1 cellular context compared by ENCODE assay signal in the genomic region with DNA sequence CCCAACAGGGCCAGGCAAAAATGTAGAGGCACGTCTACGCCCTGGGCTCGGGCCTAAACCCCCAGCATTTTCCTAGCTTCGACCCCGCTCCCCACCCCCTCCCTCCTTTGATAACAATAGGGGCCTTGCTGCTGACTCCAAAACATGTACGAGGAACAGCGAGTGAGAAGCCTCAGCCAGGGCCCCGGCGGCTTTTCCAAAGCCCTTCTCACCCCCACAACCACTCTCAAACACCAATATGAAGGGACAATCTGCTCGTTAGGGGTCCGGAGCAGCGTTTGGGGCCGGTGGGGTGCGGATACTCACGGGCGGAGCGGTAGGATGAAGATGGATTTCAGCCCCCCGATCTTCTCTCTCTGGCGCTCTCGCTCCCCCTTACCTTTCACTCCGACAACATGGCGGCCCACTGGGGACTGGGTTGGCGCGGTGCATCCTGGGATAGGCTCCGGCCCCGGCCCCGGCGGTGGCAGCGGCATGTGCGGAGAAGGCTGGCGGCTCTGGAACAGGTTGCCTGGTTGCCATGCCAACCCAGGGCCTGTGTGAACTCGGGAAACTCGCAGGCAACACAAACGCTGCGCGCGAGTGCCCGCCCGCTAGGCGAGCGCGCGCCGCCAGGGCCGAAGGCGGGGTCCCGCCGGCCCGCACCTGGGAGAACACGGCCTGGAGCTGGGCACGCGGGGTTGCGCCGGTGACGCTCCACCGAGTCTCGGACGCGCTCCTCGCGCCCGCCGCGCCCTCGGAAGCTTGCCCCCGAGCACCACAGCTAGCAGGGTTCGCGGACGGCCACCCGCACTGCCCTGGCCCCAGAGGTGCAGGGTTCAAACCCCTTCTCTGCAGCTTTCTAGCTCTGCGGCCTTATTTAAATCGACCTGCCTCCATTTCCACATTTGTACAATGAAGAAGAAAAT.
TF ChIP-seq lines count a peak whose summit lies in the region.

A gene with protein sequence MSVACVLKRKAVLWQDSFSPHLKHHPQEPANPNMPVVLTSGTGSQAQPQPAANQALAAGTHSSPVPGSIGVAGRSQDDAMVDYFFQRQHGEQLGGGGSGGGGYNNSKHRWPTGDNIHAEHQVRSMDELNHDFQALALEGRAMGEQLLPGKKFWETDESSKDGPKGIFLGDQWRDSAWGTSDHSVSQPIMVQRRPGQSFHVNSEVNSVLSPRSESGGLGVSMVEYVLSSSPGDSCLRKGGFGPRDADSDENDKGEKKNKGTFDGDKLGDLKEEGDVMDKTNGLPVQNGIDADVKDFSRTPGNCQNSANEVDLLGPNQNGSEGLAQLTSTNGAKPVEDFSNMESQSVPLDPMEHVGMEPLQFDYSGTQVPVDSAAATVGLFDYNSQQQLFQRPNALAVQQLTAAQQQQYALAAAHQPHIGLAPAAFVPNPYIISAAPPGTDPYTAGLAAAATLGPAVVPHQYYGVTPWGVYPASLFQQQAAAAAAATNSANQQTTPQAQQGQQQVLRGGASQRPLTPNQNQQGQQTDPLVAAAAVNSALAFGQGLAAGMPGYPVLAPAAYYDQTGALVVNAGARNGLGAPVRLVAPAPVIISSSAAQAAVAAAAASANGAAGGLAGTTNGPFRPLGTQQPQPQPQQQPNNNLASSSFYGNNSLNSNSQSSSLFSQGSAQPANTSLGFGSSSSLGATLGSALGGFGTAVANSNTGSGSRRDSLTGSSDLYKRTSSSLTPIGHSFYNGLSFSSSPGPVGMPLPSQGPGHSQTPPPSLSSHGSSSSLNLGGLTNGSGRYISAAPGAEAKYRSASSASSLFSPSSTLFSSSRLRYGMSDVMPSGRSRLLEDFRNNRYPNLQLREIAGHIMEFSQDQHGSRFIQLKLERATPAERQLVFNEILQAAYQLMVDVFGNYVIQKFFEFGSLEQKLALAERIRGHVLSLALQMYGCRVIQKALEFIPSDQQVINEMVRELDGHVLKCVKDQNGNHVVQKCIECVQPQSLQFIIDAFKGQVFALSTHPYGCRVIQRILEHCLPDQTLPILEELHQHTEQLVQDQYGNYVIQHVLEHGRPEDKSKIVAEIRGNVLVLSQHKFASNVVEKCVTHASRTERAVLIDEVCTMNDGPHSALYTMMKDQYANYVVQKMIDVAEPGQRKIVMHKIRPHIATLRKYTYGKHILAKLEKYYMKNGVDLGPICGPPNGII (minus strand): TSS at position 408 of the 908 bp plus-strand sequence. CDS start 6,151 bp downstream, outside the sequence.

TF ChIP-seq in HepG2, 621 proteins besides CTCF, POLR2A, EP300 and RAD21 (continued from another document and continues in another):
- TF ChIP-seq MED13 (CRISPR knock-in tag; IDR thresholded peaks at IDR 0.05) (no peak), ZFP36L2 (CRISPR knock-in tag; IDR thresholded peaks at IDR 0.05) (no peak), ZIK1 (CRISPR knock-in tag; IDR thresholded peaks at IDR 0.05; ENCODE audit: borderline replicate concordance, low read depth) (peak; percentile 35; the same call in 1 of the 2 replicates), AHR (CRISPR knock-in tag; IDR thresholded peaks at IDR 0.05) (no peak), ZBTB20 (CRISPR knock-in tag; IDR thresholded peaks at IDR 0.05; ENCODE audit: borderline replicate concordance, low read depth) (peak; percentile 62; the same call in 1 of the 2 replicates), ETV5 (CRISPR knock-in tag; IDR thresholded peaks at IDR 0.05; ENCODE audit: borderline replicate concordance) (peak; percentile 21; the same call in 1 of the 2 replicates), MAZ (IDR thresholded peaks at IDR 0.05; ENCODE audit: borderline replicate concordance, low read depth, low read length) (no peak; the same call in 1 of the 2 replicates), MAZ (CRISPR knock-in tag; IDR thresholded peaks at IDR 0.05; ENCODE audit: low read depth) (peak; percentile 63), ZNF501 (CRISPR knock-in tag; IDR thresholded peaks at IDR 0.05) (peak; percentile 81), XBP1 (CRISPR knock-in tag; IDR thresholded peaks at IDR 0.05) (no peak), FOXK1 (CRISPR knock-in tag; IDR thresholded peaks at IDR 0.05; ENCODE audit: borderline replicate concordance, low read depth) (peak; percentile 68; the same call in 1 of the 2 replicates), ZSCAN30 (CRISPR knock-in tag; IDR thresholded peaks at IDR 0.05) (no peak), ZNF224 (CRISPR knock-in tag; IDR thresholded peaks at IDR 0.05) (peak; percentile 89; the same call in 1 of the 2 replicates), TCF7L2 (IDR thresholded peaks at IDR 0.05; ENCODE audit: low read depth, low read length) (no peak), ZNF589 (CRISPR knock-in tag; conservative IDR thresholded peaks at IDR 0.05) (no peak), SRSF4 (IDR thresholded peaks at IDR 0.05; ENCODE audit: low read depth, low read length, poor library complexity, severe bottlenecking) (no peak), MTF1 (CRISPR knock-in tag; IDR thresholded peaks at IDR 0.05) (no peak), HNRNPLL (IDR thresholded peaks at IDR 0.05; ENCODE audit: low read depth, low read length, poor library complexity, severe bottlenecking) (peak; percentile 99), RARA (CRISPR knock-in tag; IDR thresholded peaks at IDR 0.05) (peak; percentile 47; the same call in 1 of the 2 replicates), ZC3H13 (CRISPR knock-in tag; IDR thresholded peaks at IDR 0.05) (no peak; the same call in none of the 2 replicates), PRMT3 (CRISPR knock-in tag; IDR thresholded peaks at IDR 0.05; ENCODE audit: borderline replicate concordance, low read depth) (no peak), HMGA1 (CRISPR knock-in tag; conservative IDR thresholded peaks at IDR 0.05) (no peak), NFKBIZ (CRISPR knock-in tag; IDR thresholded peaks at IDR 0.05) (no peak), DPF2 (CRISPR knock-in tag; IDR thresholded peaks at IDR 0.05; ENCODE audit: borderline replicate concordance, low read depth) (no peak), SALL1 (CRISPR knock-in tag; IDR thresholded peaks at IDR 0.05) (peak; percentile 89), CEBPG (CRISPR knock-in tag; IDR thresholded peaks at IDR 0.05) (no peak)
- TF ChIP-seq, protein P1, sequence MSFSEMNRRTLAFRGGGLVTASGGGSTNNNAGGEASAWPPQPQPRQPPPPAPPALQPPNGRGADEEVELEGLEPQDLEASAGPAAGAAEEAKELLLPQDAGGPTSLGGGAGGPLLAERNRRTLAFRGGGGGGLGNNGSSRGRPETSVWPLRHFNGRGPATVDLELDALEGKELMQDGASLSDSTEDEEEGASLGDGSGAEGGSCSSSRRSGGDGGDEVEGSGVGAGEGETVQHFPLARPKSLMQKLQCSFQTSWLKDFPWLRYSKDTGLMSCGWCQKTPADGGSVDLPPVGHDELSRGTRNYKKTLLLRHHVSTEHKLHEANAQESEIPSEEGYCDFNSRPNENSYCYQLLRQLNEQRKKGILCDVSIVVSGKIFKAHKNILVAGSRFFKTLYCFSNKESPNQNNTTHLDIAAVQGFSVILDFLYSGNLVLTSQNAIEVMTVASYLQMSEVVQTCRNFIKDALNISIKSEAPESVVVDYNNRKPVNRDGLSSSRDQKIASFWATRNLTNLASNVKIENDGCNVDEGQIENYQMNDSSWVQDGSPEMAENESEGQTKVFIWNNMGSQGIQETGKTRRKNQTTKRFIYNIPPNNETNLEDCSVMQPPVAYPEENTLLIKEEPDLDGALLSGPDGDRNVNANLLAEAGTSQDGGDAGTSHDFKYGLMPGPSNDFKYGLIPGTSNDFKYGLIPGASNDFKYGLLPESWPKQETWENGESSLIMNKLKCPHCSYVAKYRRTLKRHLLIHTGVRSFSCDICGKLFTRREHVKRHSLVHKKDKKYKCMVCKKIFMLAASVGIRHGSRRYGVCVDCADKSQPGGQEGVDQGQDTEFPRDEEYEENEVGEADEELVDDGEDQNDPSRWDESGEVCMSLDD (CRISPR knock-in tag; IDR thresholded peaks at IDR 0.05; ENCODE audit: borderline replicate concordance) = peak; percentile 55; the same call in 1 of the 2 replicates
- TF ChIP-seq, protein P2, sequence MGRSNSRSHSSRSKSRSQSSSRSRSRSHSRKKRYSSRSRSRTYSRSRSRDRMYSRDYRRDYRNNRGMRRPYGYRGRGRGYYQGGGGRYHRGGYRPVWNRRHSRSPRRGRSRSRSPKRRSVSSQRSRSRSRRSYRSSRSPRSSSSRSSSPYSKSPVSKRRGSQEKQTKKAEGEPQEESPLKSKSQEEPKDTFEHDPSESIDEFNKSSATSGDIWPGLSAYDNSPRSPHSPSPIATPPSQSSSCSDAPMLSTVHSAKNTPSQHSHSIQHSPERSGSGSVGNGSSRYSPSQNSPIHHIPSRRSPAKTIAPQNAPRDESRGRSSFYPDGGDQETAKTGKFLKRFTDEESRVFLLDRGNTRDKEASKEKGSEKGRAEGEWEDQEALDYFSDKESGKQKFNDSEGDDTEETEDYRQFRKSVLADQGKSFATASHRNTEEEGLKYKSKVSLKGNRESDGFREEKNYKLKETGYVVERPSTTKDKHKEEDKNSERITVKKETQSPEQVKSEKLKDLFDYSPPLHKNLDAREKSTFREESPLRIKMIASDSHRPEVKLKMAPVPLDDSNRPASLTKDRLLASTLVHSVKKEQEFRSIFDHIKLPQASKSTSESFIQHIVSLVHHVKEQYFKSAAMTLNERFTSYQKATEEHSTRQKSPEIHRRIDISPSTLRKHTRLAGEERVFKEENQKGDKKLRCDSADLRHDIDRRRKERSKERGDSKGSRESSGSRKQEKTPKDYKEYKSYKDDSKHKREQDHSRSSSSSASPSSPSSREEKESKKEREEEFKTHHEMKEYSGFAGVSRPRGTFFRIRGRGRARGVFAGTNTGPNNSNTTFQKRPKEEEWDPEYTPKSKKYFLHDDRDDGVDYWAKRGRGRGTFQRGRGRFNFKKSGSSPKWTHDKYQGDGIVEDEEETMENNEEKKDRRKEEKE (IDR thresholded peaks at IDR 0.05) = no peak
- TF ChIP-seq, protein P3, sequence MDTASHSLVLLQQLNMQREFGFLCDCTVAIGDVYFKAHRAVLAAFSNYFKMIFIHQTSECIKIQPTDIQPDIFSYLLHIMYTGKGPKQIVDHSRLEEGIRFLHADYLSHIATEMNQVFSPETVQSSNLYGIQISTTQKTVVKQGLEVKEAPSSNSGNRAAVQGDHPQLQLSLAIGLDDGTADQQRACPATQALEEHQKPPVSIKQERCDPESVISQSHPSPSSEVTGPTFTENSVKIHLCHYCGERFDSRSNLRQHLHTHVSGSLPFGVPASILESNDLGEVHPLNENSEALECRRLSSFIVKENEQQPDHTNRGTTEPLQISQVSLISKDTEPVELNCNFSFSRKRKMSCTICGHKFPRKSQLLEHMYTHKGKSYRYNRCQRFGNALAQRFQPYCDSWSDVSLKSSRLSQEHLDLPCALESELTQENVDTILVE (CRISPR knock-in tag; IDR thresholded peaks at IDR 0.05) = peak; percentile 86
- TF ChIP-seq, protein P4, sequence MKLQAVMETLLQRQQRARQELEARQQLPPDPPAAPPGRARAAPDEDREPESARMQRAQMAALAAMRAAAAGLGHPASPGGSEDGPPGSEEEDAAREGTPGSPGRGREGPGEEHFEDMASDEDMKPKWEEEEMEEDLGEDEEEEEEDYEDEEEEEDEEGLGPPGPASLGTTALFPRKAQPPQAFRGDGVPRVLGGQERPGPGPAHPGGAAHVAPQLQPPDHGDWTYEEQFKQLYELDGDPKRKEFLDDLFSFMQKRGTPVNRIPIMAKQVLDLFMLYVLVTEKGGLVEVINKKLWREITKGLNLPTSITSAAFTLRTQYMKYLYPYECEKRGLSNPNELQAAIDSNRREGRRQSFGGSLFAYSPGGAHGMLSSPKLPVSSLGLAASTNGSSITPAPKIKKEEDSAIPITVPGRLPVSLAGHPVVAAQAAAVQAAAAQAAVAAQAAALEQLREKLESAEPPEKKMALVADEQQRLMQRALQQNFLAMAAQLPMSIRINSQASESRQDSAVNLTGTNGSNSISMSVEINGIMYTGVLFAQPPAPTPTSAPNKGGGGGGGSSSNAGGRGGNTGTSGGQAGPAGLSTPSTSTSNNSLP (IDR thresholded peaks at IDR 0.05; ENCODE audit: low read depth, low read length) = no peak
- TF ChIP-seq, protein P5, sequence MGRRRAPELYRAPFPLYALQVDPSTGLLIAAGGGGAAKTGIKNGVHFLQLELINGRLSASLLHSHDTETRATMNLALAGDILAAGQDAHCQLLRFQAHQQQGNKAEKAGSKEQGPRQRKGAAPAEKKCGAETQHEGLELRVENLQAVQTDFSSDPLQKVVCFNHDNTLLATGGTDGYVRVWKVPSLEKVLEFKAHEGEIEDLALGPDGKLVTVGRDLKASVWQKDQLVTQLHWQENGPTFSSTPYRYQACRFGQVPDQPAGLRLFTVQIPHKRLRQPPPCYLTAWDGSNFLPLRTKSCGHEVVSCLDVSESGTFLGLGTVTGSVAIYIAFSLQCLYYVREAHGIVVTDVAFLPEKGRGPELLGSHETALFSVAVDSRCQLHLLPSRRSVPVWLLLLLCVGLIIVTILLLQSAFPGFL (CRISPR knock-in tag; IDR thresholded peaks at IDR 0.05) = no peak
- TF ChIP-seq, protein P6, sequence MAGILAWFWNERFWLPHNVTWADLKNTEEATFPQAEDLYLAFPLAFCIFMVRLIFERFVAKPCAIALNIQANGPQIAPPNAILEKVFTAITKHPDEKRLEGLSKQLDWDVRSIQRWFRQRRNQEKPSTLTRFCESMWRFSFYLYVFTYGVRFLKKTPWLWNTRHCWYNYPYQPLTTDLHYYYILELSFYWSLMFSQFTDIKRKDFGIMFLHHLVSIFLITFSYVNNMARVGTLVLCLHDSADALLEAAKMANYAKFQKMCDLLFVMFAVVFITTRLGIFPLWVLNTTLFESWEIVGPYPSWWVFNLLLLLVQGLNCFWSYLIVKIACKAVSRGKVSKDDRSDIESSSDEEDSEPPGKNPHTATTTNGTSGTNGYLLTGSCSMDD (CRISPR knock-in tag; IDR thresholded peaks at IDR 0.05) = no peak
- TF ChIP-seq, protein P7, sequence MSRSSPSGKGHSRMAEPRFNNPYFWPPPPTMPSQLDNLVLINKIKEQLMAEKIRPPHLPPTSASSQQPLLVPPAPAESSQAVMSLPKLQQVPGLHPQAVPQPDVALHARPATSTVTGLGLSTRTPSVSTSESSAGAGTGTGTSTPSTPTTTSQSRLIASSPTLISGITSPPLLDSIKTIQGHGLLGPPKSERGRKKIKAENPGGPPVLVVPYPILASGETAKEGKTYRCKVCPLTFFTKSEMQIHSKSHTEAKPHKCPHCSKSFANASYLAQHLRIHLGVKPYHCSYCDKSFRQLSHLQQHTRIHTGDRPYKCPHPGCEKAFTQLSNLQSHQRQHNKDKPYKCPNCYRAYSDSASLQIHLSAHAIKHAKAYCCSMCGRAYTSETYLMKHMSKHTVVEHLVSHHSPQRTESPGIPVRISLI (CRISPR knock-in tag; IDR thresholded peaks at IDR 0.05; ENCODE audit: borderline replicate concordance) = no peak; the same call in 1 of the 2 replicates
- TF ChIP-seq, protein P8, sequence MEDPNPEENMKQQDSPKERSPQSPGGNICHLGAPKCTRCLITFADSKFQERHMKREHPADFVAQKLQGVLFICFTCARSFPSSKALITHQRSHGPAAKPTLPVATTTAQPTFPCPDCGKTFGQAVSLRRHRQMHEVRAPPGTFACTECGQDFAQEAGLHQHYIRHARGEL (CRISPR knock-in tag; IDR thresholded peaks at IDR 0.05) = no peak
- TF ChIP-seq, protein P9, sequence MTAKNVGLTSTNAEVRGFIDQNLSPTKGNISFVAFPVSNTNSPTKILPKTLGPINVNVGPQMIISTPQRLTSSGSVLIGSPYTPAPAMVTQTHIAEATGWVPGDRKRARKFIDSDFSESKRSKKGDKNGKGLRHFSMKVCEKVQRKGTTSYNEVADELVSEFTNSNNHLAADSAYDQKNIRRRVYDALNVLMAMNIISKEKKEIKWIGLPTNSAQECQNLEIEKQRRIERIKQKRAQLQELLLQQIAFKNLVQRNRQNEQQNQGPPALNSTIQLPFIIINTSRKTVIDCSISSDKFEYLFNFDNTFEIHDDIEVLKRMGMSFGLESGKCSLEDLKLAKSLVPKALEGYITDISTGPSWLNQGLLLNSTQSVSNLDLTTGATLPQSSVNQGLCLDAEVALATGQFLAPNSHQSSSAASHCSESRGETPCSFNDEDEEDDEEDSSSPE (CRISPR knock-in tag; IDR thresholded peaks at IDR 0.05) = peak; percentile 82
